Comparison of ENCODE assay signal across 10 cellular contexts in genomic region chr12:15527201-15527782, GRCh38.
DNase-seq lines count a peak whose midpoint lies in the region; ATAC-seq and TF ChIP-seq lines count a peak whose summit lies in the region.
"Had no signal": no experiment of that assay in that cellular context is flagged by ENCODE, and none has a peak within 500 bp of the region (broad histone marks: within the 10 kb centered on the region; RNA-seq: fewer than 3 reads in every experiment).

No MANE protein-coding gene starts in this region.

- intact Hi-C loops in left colon (cut with DNase I, micrococcal nuclease): loop anchor here (5.0 to 10.0 kb wide), 2 partner anchors 250 to 252 kb away; no protein-coding TSS in a partner anchor

- DNase-seq in BE2C: no peak
- no peak for DNase-seq in HFF-Myc (ENCODE audit: extremely low read depth, low read depth)
- no peak for DNase-seq in WTC11 (ENCODE audit: low spot score)
- no peak for DNase-seq in left colon
- no peak for DNase-seq in iPS-NIHi11 (ENCODE audit: low spot score)
- DNase-seq in activated CD4-positive, alpha-beta T cell treated with anti-CD3 and anti-CD28 coated beads, Interleukin-2, amount 50 U/mL, for 4 hours: no peak
- no peak for DNase-seq in stimulated activated CD4-positive, alpha-beta T cell treated with anti-CD3 and anti-CD28 coated beads, Interleukin-4, amount 100 ng/mL, for 4 hours
- DNase-seq: activated T-cell treated with anti-CD3 and anti-CD28 coated beads, Interleukin-2, amount 50 U/mL, for 1 hour had no signal

- peak; percentile 73 for ATAC-seq in WTC11
- ATAC-seq in left colon: peak; percentile 68
- ATAC-seq in HG03159 (IDR thresholded peaks at IDR 0.05; ENCODE audit: unreplicated experiment): no peak

- POLR2A ChIA-PET in WTC11 (lab: Charles Lee): no interaction called here

- peak; percentile 47 for TF ChIP-seq CTCF in BE2C (IDR thresholded peaks at IDR 0.05; ENCODE audit: low read depth, low read length)
- peak; percentile 21 for TF ChIP-seq CTCF in HFF-Myc (IDR thresholded peaks at IDR 0.05; ENCODE audit: low read depth, low read length, missing control alignments)
- no peak for TF ChIP-seq CTCF in WTC11 (IDR thresholded peaks at IDR 0.05)

- H3K27me3 Mint-ChIP-seq in WTC11 (ENCODE audit: low read depth): no peaks in the 10 kb centered on the region

- peaks cover 5% of the 10 kb centered on the region for H3K36me3 ChIP-seq in BE2C

- peaks cover 3% of the 10 kb centered on the region; the same call in 1 of the 2 replicates for H3K4me1 ChIP-seq in BE2C

- H3K4me3 Mint-ChIP-seq in WTC11: no peak overlapping the region

- CTCF ChIA-PET in WTC11 (lab: Charles Lee): interaction anchor here (0.6 to 2.7 kb wide), 19 partner anchors 19 to 525 kb away, joined by 3 to 20 read pairs (median 3); partner anchors contain the start of gene RERG

- no peaks in the 10 kb centered on the region for H3K27me3 ChIP-seq in BE2C

- H3K36me3 Mint-ChIP-seq in WTC11: no peaks in the 10 kb centered on the region
- H3K36me3 Mint-ChIP-seq: IgD-negative memory B cell had no signal

- peaks cover 8% of the 10 kb centered on the region; the same call in 1 of the 2 replicates for H3K4me1 Mint-ChIP-seq in WTC11

- H3K27ac Mint-ChIP-seq in WTC11: no peak overlapping the region; the same call in 1 of the 2 replicates
- H3K27ac Mint-ChIP-seq: IgD-negative memory B cell had no signal

- H3K4me3 ChIP-seq in BE2C (ENCODE audit: low read depth, low read length) (no peak overlapping the region), HFF-Myc (replicated peaks; ENCODE audit: low read depth, low read length) (no peak overlapping the region)

- H3K9me3 ChIP-seq in BE2C: no peaks in the 10 kb centered on the region

- H3K9me3 Mint-ChIP-seq in WTC11: no peaks in the 10 kb centered on the region

TF ChIP-seq in WTC11, 78 proteins besides CTCF, POLR2A, EP300 and RAD21:
- peak; percentile 72 for TF ChIP-seq PRDM15 (CRISPR knock-in tag; IDR thresholded peaks at IDR 0.05)
- no peak for TF ChIP-seq FOXK1 (CRISPR knock-in tag; IDR thresholded peaks at IDR 0.05)
- TF ChIP-seq TEAD1 (CRISPR knock-in tag; IDR thresholded peaks at IDR 0.05): 0 out of 2 replicates have a peak, but pooled peaks have one; percentile 18
